In genomic region chrX:134743121-134743520, GRCh38 we compare ENCODE assay signal across 19 cellular contexts.
"Had no signal": no experiment of that assay in that cellular context is flagged by ENCODE, and none has a peak within 500 bp of the region (broad histone marks: within the 10 kb centered on the region; RNA-seq: fewer than 3 reads in every experiment).

No MANE protein-coding gene starts in this region.

- H3K4me1 ChIP-seq: gastrocnemius medialis, suprapubic skin had no signal

- H3K4me3 Mint-ChIP-seq: activated naive CD8-positive, alpha-beta T cell; activated T-helper 1 cell treated with anti-CD3 and anti-CD28 coated beads, Interleukin-12 subunit alpha, Interleukin-12 subunit beta, Interleukin-2, Interleukin-4 antibody, amounts not matched to agents 30 ng/mL and 10 ng/mL and 1 ng/mL, durations not matched to agents 14 hours and 24 hours and 36 hours; brain; natural killer cell treated with Interleukin-12 subunit alpha and Interleukin-12 subunit beta and Interleukin-15 and Interleukin-18, amount 100 ng/mL, for 72 hours; T-helper 17 cell had no signal

- H3K4me3 ChIP-seq: coronary artery, gastrocnemius medialis, heart left ventricle, lung, suprapubic skin had no signal

- DNase-seq: activated CD4-positive, alpha-beta T cell treated with anti-CD3 and anti-CD28 coated beads, Interleukin-2, amount 50 U/mL, for 4 hours; amniotic stem cell; central memory CD4-positive, alpha-beta T cell; gastrocnemius medialis; heart left ventricle; kidney; retina; stimulated activated CD4-positive, alpha-beta T cell treated with anti-CD3 and anti-CD28 coated beads, Interleukin-12 subunit alpha, Interleukin-12 subunit beta, amount 100 ng/mL, for 4 hours; stimulated activated CD4-positive, alpha-beta T cell treated with anti-CD3 and anti-CD28 coated beads, Interleukin-1b, Interleukin-23, amount 100 ng/mL, for 48 hours; stimulated activated naive CD8-positive, alpha-beta T cell treated with anti-CD3 and anti-CD28 coated beads, Interleukin-15, Interleukin-2, amounts not matched to agents 100 U/mL and 50 U/mL, for 24 hours; T-helper 17 cell; WERI-Rb-1 had no signal

- H3K9me3 Mint-ChIP-seq: activated T-helper 1 cell treated with anti-CD3 and anti-CD28 coated beads, Interleukin-12 subunit alpha, Interleukin-12 subunit beta, Interleukin-2, Interleukin-4 antibody, amounts not matched to agents 30 ng/mL and 10 ng/mL and 1 ng/mL, durations not matched to agents 14 hours and 24 hours and 36 hours; natural killer cell treated with Interleukin-12 subunit alpha and Interleukin-12 subunit beta and Interleukin-15 and Interleukin-18, amount 100 ng/mL, for 72 hours had no signal

- H3K27me3 Mint-ChIP-seq: activated naive CD8-positive, alpha-beta T cell; brain; T-helper 17 cell had no signal

- H3K36me3 ChIP-seq: gastrocnemius medialis, heart left ventricle, suprapubic skin, WERI-Rb-1 had no signal

- H3K36me3 Mint-ChIP-seq: activated naive CD8-positive, alpha-beta T cell; brain; natural killer cell treated with Interleukin-12 subunit alpha and Interleukin-12 subunit beta and Interleukin-15 and Interleukin-18, amount 100 ng/mL, for 72 hours had no signal

- H3K9me3 ChIP-seq: gastrocnemius medialis, heart left ventricle, suprapubic skin had no signal

- H3K4me1 Mint-ChIP-seq: T-helper 17 cell had no signal

- H3K27ac ChIP-seq: coronary artery, gastrocnemius medialis, suprapubic skin, WERI-Rb-1 had no signal

- H3K27ac Mint-ChIP-seq: activated naive CD8-positive, alpha-beta T cell; activated T-helper 1 cell treated with anti-CD3 and anti-CD28 coated beads, Interleukin-12 subunit alpha, Interleukin-12 subunit beta, Interleukin-2, Interleukin-4 antibody, amounts not matched to agents 30 ng/mL and 10 ng/mL and 1 ng/mL, durations not matched to agents 14 hours and 24 hours and 36 hours; natural killer cell treated with Interleukin-12 subunit alpha and Interleukin-12 subunit beta and Interleukin-15 and Interleukin-18, amount 100 ng/mL, for 72 hours; T-helper 17 cell had no signal

- H3K27me3 ChIP-seq: gastrocnemius medialis, suprapubic skin had no signal
